In genomic region chr15:58474741-58475323, GRCh38 we compare ENCODE assay signal across 10 cellular contexts. TPM values are rescaled to one million over a fixed set of nuclear protein-coding genes. Genes with fewer than 3 reads are reported as not detected.
DNase-seq lines count a peak whose midpoint lies in the region; ATAC-seq and TF ChIP-seq lines count a peak whose summit lies in the region.
"Had no signal": no experiment of that assay in that cellular context is flagged by ENCODE, and none has a peak within 500 bp of the region (broad histone marks: within the 10 kb centered on the region; RNA-seq: fewer than 3 reads in every experiment).

No MANE protein-coding gene starts in this region.

- peaks cover 7% of the 10 kb centered on the region for H3K36me3 Mint-ChIP-seq in activated CD4-positive, alpha-beta T cell treated with anti-CD3 and anti-CD28 coated beads, Interleukin-2, amount 10 ng/mL, durations not matched to agents 24 days and 14 days (ENCODE audit: low read depth)
- H3K36me3 Mint-ChIP-seq in central memory CD8-positive, alpha-beta T cell (ENCODE audit: insufficient read depth): peaks cover 4% of the 10 kb centered on the region
- H3K36me3 Mint-ChIP-seq: naive B cell had no signal

- H3K27me3 Mint-ChIP-seq in activated CD4-positive, alpha-beta T cell treated with anti-CD3 and anti-CD28 coated beads, Interleukin-2, amount 10 ng/mL, durations not matched to agents 24 days and 14 days: no peaks in the 10 kb centered on the region
- H3K27me3 Mint-ChIP-seq in central memory CD8-positive, alpha-beta T cell: no peaks in the 10 kb centered on the region
- H3K27me3 Mint-ChIP-seq: naive B cell had no signal

- H3K4me3 ChIP-seq in Loucy (ENCODE audit: low read length, poor library complexity, severe bottlenecking): peak overlapping the region; percentile 68
- H3K4me3 ChIP-seq in trophoblast cell (ENCODE audit: low read depth, low read length): no peak overlapping the region

- no peak overlapping the region for H3K14ac ChIP-seq in trophoblast cell (ENCODE audit: low read length)

- H3K9me3 Mint-ChIP-seq in activated CD4-positive, alpha-beta T cell treated with anti-CD3 and anti-CD28 coated beads, Interleukin-2, amount 10 ng/mL, durations not matched to agents 24 days and 14 days: peaks cover 11% of the 10 kb centered on the region
- no peaks in the 10 kb centered on the region for H3K9me3 Mint-ChIP-seq in central memory CD8-positive, alpha-beta T cell
- H3K9me3 Mint-ChIP-seq: naive B cell had no signal

- H3K9ac ChIP-seq in Loucy (ENCODE audit: low read depth, low read length, poor library complexity, severe bottlenecking) (peak overlapping the region; percentile 87), trophoblast cell (ENCODE audit: low read length) (no peak overlapping the region)

- H3K4me3 Mint-ChIP-seq in activated CD4-positive, alpha-beta T cell treated with anti-CD3 and anti-CD28 coated beads, Interleukin-2, amount 10 ng/mL, durations not matched to agents 24 days and 14 days: peak overlapping the region; percentile 46
- H3K4me3 Mint-ChIP-seq in central memory CD8-positive, alpha-beta T cell: peak overlapping the region; percentile 60

- peaks cover 60% of the 10 kb centered on the region for H3K4me1 Mint-ChIP-seq in activated CD4-positive, alpha-beta T cell treated with anti-CD3 and anti-CD28 coated beads, Interleukin-2, amount 10 ng/mL, durations not matched to agents 24 days and 14 days
- H3K4me1 Mint-ChIP-seq in central memory CD8-positive, alpha-beta T cell: peaks cover 61% of the 10 kb centered on the region

- H3K27ac ChIP-seq in trophoblast cell (ENCODE audit: low read depth, low read length): no peak overlapping the region

- peak overlapping the region; percentile 82 for H3K4me2 ChIP-seq in Loucy (ENCODE audit: low read depth, low read length, poor library complexity, severe bottlenecking)
- H3K4me2 ChIP-seq in trophoblast cell (ENCODE audit: low read length): no peak overlapping the region

- peaks cover 91% of the 10 kb centered on the region for H3K4me1 ChIP-seq in Loucy (ENCODE audit: insufficient read depth, low read length, poor library complexity, severe bottlenecking)
- peaks cover 3 to 17% of the 10 kb centered on the region in 2 experiments for H3K4me1 ChIP-seq in trophoblast cell (ENCODE audit: control insufficient read depth in 1 of 2, insufficient read depth in 2 of 2, low read length in 2 of 2)

- no peaks in the 10 kb centered on the region for H4K20me1 ChIP-seq in Loucy (ENCODE audit: insufficient read depth, low read length, poor library complexity, severe bottlenecking)

- ATAC-seq in central memory CD8-positive, alpha-beta T cell (replicated peaks; ENCODE audit: extremely low read depth, poor library complexity, severe bottlenecking): no peak

- H4K12ac ChIP-seq in trophoblast cell (ENCODE audit: low read depth, low read length): no peak overlapping the region

- peaks cover 9% of the 10 kb centered on the region for H3K79me1 ChIP-seq in trophoblast cell (ENCODE audit: low read length)

- H4K8ac ChIP-seq in trophoblast cell (ENCODE audit: low read depth, low read length): no peak overlapping the region

- H3K9me3 ChIP-seq in Loucy (ENCODE audit: insufficient read depth, low read depth, low read length) (no peaks in the 10 kb centered on the region), trophoblast cell (ENCODE audit: insufficient read depth, low read depth, low read length) (peaks cover 1% of the 10 kb centered on the region)

- intact Hi-C loops in activated CD4-positive, alpha-beta T cell treated with anti-CD3 and anti-CD28 coated beads, Interleukin-2, amount 10 ng/mL, durations not matched to agents 24 days and 14 days (cut with micrococcal nuclease): loop anchor here (5.0 to 10.0 kb wide), 2 partner anchors 72 to 120 kb away; no protein-coding TSS in a partner anchor

- no peak overlapping the region for H3K18ac ChIP-seq in trophoblast cell (ENCODE audit: low read length)

- no peak for DNase-seq in activated CD4-positive, alpha-beta T cell treated with anti-CD3 and anti-CD28 coated beads, Interleukin-2, amount 10 ng/mL, durations not matched to agents 24 days and 14 days
- DNase-seq in activated CD4-positive, alpha-beta T cell treated with anti-CD3 and anti-CD28 coated beads, Interleukin-2, amount 50 U/mL, for 1 hour: no peak
- no peak for DNase-seq in central memory CD8-positive, alpha-beta T cell (ENCODE audit: low spot score in 2 of 2)
- DNase-seq in trophoblast cell: no peak
- DNase-seq in DMS53 (lab: John Stamatoyannopoulos, UW): no peak
- no peak for DNase-seq in putamen (ENCODE audit: low spot score)
- no peak for DNase-seq in mesenteric fat pad (ENCODE audit: low spot score)
- DNase-seq: activated CD4-positive, alpha-beta T cell treated with anti-CD3 and anti-CD28 coated beads for 1 hour; naive B cell had no signal

- peaks cover 24% of the 10 kb centered on the region for H3F3A ChIP-seq in Loucy (ENCODE audit: low read depth)

- H4K91ac ChIP-seq in trophoblast cell (ENCODE audit: low read depth, low read length): peak overlapping the region; percentile 17

- H3K27ac Mint-ChIP-seq in activated CD4-positive, alpha-beta T cell treated with anti-CD3 and anti-CD28 coated beads, Interleukin-2, amount 10 ng/mL, durations not matched to agents 24 days and 14 days: peak overlapping the region; percentile 92
- H3K27ac Mint-ChIP-seq in central memory CD8-positive, alpha-beta T cell (ENCODE audit: low read depth): peak overlapping the region; percentile 80

- no peak for TF ChIP-seq CTCF in Loucy (conservative IDR thresholded peaks at IDR 0.05; ENCODE audit: low read length)

- peak overlapping the region; percentile 0 for H2BK12ac ChIP-seq in trophoblast cell (ENCODE audit: low read length)

- no peak overlapping the region for H2AK5ac ChIP-seq in trophoblast cell (ENCODE audit: low read length)

- H3K79me2 ChIP-seq in Loucy (ENCODE audit: insufficient read depth, low read length): peaks cover 48% of the 10 kb centered on the region
- H3K79me2 ChIP-seq in trophoblast cell (ENCODE audit: control insufficient read depth, insufficient read depth, low read length, poor library complexity): no peaks in the 10 kb centered on the region

- no peaks in the 10 kb centered on the region for H3K9me2 ChIP-seq in Loucy (replicated peaks; ENCODE audit: low read depth, low read length)

- H2AFZ ChIP-seq in Loucy (ENCODE audit: low read length) (no peak overlapping the region), trophoblast cell (ENCODE audit: insufficient read depth, low read length, poor library complexity) (no peak overlapping the region)

- H3K36me3 ChIP-seq in Loucy (ENCODE audit: insufficient read depth, low read length) (no peaks in the 10 kb centered on the region), trophoblast cell (ENCODE audit: control insufficient read depth in 1 of 2, insufficient read depth in 2 of 2, low read length in 2 of 2) (no peaks in the 10 kb centered on the region)

- no peak overlapping the region for H3K23ac ChIP-seq in trophoblast cell (ENCODE audit: low read length)

- no CpG with 5 or more reads among the region's 1 CpG for WGBS in trophoblast cell (ENCODE audit: extremely low coverage, insufficient coverage, insufficient read length)

- no peak overlapping the region for H2BK5ac ChIP-seq in trophoblast cell (ENCODE audit: low read depth, low read length, poor library complexity)

- no peak overlapping the region for H3K4ac ChIP-seq in trophoblast cell (ENCODE audit: low read depth, low read length)

- no peak overlapping the region for H2BK120ac ChIP-seq in trophoblast cell (ENCODE audit: insufficient read depth, low read length, poor library complexity)

- H3K27me3 ChIP-seq in Loucy (ENCODE audit: insufficient read depth, low read length, poor library complexity, severe bottlenecking): no peaks in the 10 kb centered on the region
- H3K27me3 ChIP-seq in trophoblast cell (ENCODE audit: insufficient read depth, low read length): no peaks in the 10 kb centered on the region

RNA-seq across cellular contexts. Expression of gene LIPC, which starts 43.0 kb away (rescaled TPM):
- 0.80 and 0.93 TPM in 2 replicates for total RNA-seq in activated CD4-positive, alpha-beta T cell treated with anti-CD3 and anti-CD28 coated beads, Interleukin-2, amount 10 ng/mL, durations not matched to agents 24 days and 14 days
- 0.05 and 0.07 TPM in 2 replicates for polyA plus RNA-seq in trophoblast cell (2013)
- total RNA-seq in mesenteric fat pad: not detected
